In the genomic region with DNA sequence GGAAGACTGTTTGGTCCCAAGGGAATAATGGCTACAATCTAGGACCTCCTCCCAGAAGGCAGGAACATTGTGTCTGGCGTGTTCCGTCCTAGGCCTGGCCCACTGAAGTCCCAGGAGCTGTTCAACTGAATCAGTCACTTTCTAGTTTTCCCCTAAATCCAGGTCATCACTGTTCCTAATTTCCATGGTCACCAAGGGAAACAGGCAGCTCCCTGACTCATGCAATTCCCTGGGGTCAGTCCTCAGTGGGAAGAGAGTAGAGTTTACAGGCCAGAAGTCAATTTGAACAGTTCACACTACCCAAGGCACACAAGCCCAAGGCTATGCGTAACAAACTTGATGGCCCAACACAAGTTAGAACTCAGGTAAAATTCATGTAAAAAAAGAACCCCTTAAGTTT, we compare ENCODE assay signal across 14 cellular contexts. TPM values are rescaled to one million over a fixed set of nuclear protein-coding genes. Genes with fewer than 3 reads are reported as not detected.
A peak's percentile ranks its signal among the peaks of the same experiment; 100 is the strongest.
DNase-seq lines count a peak whose midpoint lies in the region; ATAC-seq and TF ChIP-seq lines count a peak whose summit lies in the region.
"Had no signal": no experiment of that assay in that cellular context is flagged by ENCODE, and none has a peak within 500 bp of the region (broad histone marks: within the 10 kb centered on the region; RNA-seq: fewer than 3 reads in every experiment).

No MANE protein-coding gene starts in this region.

- no peak for TF ChIP-seq POLR2A in uterus (IDR thresholded peaks at IDR 0.05)

- H3K27ac ChIP-seq in neutrophil (peak overlapping the region; percentile 76), uterus (peak overlapping the region; percentile 54 to 91)
- H3K27ac ChIP-seq: SK-N-MC had no signal

- no peak overlapping the region for H3K4me3 Mint-ChIP-seq in stimulated activated memory B cell treated with anti-CD40 and anti-IgM and Interleukin-4, amounts not matched to agents 10 μg/mL and 1 μg/mL and 100 μg/mL, for 72 hours
- H3K4me3 Mint-ChIP-seq: endodermal cell, memory B cell, WTC11 had no signal

- no peaks in the 10 kb centered on the region for H3K36me3 ChIP-seq in neutrophil
- no peaks in the 10 kb centered on the region for H3K36me3 ChIP-seq in uterus

- no peak for ATAC-seq in stimulated activated memory B cell treated with anti-CD40 and anti-IgM and Interleukin-4, amounts not matched to agents 10 μg/mL and 1 μg/mL and 100 μg/mL, for 72 hours

- H3K9me3 ChIP-seq in neutrophil, result no peaks in the 10 kb centered on the region
- no peaks in the 10 kb centered on the region for H3K9me3 ChIP-seq in uterus
- H3K9me3 ChIP-seq: testis had no signal

- no peak overlapping the region for H3K27ac Mint-ChIP-seq in stimulated activated memory B cell treated with anti-CD40 and anti-IgM and Interleukin-4, amounts not matched to agents 10 μg/mL and 1 μg/mL and 100 μg/mL, for 72 hours
- H3K27ac Mint-ChIP-seq: memory B cell had no signal

- TF ChIP-seq CTCF in fibroblast of mammary gland (conservative IDR thresholded peaks at IDR 0.05; ENCODE audit: control insufficient read depth, insufficient read depth, low read depth, low read length) (no peak), neutrophil (IDR thresholded peaks at IDR 0.05) (no peak), uterus (IDR thresholded peaks at IDR 0.05) (no peak)

- no peaks in the 10 kb centered on the region for H3K27me3 ChIP-seq in neutrophil
- H3K27me3 ChIP-seq in uterus, result no peaks in the 10 kb centered on the region
- H3K27me3 ChIP-seq: testis had no signal

- H3K4me1 Mint-ChIP-seq in stimulated activated memory B cell treated with anti-CD40 and anti-IgM and Interleukin-4, amounts not matched to agents 10 μg/mL and 1 μg/mL and 100 μg/mL, for 72 hours, result peaks cover 37% of the 10 kb centered on the region

- H3K4me3 ChIP-seq in fibroblast of mammary gland (ENCODE audit: control insufficient read depth, low read depth, low read length) (no peak overlapping the region), neutrophil (ENCODE audit: low read depth in 1 of 2, low read length in 1 of 2) (no peak overlapping the region), uterus (no peak overlapping the region)
- H3K4me3 ChIP-seq: SK-N-MC, testis had no signal

- no peaks in the 10 kb centered on the region for H3K27me3 Mint-ChIP-seq in stimulated activated memory B cell treated with anti-CD40 and anti-IgM and Interleukin-4, amounts not matched to agents 10 μg/mL and 1 μg/mL and 100 μg/mL, for 72 hours
- H3K27me3 Mint-ChIP-seq: memory B cell had no signal

- no peaks in the 10 kb centered on the region for H3K9me3 Mint-ChIP-seq in stimulated activated memory B cell treated with anti-CD40 and anti-IgM and Interleukin-4, amounts not matched to agents 10 μg/mL and 1 μg/mL and 100 μg/mL, for 72 hours
- H3K9me3 Mint-ChIP-seq: endodermal cell, memory B cell, WTC11 had no signal

- H3K4me1 ChIP-seq in neutrophil (ENCODE audit: control insufficient read depth in 1 of 2, insufficient read depth in 1 of 2, low read depth in 1 of 2, low read length in 1 of 2) (peaks cover 3 to 18% of the 10 kb centered on the region in 2 experiments), uterus (peaks cover 0 to 20% of the 10 kb centered on the region in 2 donors)

- peak; percentile 24 for DNase-seq in DMS53 (lab: John Stamatoyannopoulos, UW)
- no peak for DNase-seq in DMS53 treated with DMSO at 0.1 percent for 48 hours (lab: John Stamatoyannopoulos, UW; ENCODE audit: unreplicated experiment)
- peak; percentile 97 for DNase-seq in fibroblast of mammary gland (ENCODE audit: low read depth)
- DNase-seq in uterus, result no peak
- DNase-seq in COLO668 (lab: John Stamatoyannopoulos, UW; ENCODE audit: unreplicated experiment), result no peak
- no peak for DNase-seq in HuH-7 (ENCODE audit: low spot score)
- DNase-seq: 8988T, endodermal cell, testis had no signal

- intact Hi-C loops in uterus (cut with DNase I; ENCODE audit: low total_unique reads), result no loop called here

- peaks cover 20% of the 10 kb centered on the region for H3K36me3 Mint-ChIP-seq in stimulated activated memory B cell treated with anti-CD40 and anti-IgM and Interleukin-4, amounts not matched to agents 10 μg/mL and 1 μg/mL and 100 μg/mL, for 72 hours

RNA-seq across cellular contexts. Expression of gene CREB3L2, which starts 44.0 kb away (rescaled TPM):
- 100 to 1,000 TPM in 1 of 4 donors, 10 to 100 TPM in 3; 24.7 to 185 (median 41.1) TPM for total RNA-seq in uterus

Comparison
In these comparisons a context has a peak if more than half of its experiments do, and no peak if none do; other contexts are left out.
1. DNase-seq: peak in DMS53 (single experiment) and fibroblast of mammary gland (single experiment); none in DMS53 treated with DMSO at 0.1 percent for 48 hours (single experiment), uterus (0 of 2), COLO668 (single experiment) and HuH-7 (single experiment).